ENCODE assay signal across 1 cellular context in the genomic region with DNA sequence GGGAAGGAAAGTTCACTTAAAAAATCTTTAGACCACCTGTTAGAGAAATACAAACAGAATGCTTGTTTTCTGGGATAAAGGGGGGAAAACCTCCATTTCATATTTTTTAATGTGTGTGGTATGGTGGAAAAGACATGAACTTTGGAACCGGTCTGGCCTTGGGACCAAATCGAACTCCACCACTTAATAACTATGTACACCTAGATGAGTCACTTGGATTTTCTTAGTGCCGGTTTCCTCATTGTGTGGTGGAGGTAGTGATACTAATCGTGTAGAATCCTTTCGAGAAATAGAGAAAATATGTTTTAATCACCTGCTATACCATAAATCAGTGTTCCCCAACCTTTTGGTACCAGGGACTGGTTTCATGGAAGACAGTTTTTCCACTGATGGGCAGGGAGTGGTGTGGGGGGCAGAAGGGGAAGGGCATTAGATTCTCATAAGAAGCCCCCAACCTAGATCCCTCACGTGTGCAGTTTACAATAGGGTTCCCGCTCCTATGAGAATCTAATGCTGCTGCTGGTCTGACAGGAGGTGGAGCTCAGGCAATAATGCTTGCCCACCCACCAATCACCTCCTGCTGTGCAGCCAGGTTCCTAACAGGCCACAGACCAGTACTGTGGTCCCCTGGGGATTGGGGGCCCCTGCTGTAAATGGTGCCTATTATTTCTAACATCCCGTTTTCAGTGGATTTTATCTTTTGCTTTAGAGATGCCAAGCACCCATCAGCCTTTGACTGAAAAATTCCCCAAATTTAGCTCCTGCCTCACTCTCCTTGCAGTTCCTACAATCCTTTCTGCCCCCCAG.
A peak's percentile ranks its signal among the peaks of the same experiment; 100 is the strongest.
TF ChIP-seq lines count a peak whose summit lies in the region.

No MANE protein-coding gene starts in this region.

TF ChIP-seq in HepG2, 621 proteins besides CTCF, POLR2A, EP300 and RAD21 (continued from another document and continues in another):
- peak; percentile 66; the same call in 1 of the 2 replicates for TF ChIP-seq SMARCC2 (IDR thresholded peaks at IDR 0.05)
- TF ChIP-seq CEBPG (CRISPR knock-in tag; IDR thresholded peaks at IDR 0.05) = no peak
- no peak for TF ChIP-seq CENPX (CRISPR knock-in tag; IDR thresholded peaks at IDR 0.05)
- no peak for TF ChIP-seq KLF13 (CRISPR knock-in tag; IDR thresholded peaks at IDR 0.05)
- TF ChIP-seq ZNF720 (CRISPR knock-in tag; IDR thresholded peaks at IDR 0.05) = no peak
- TF ChIP-seq SIN3A (IDR thresholded peaks at IDR 0.05; ENCODE audit: borderline replicate concordance, low read depth, low read length) = no peak
- TF ChIP-seq, protein P1, sequence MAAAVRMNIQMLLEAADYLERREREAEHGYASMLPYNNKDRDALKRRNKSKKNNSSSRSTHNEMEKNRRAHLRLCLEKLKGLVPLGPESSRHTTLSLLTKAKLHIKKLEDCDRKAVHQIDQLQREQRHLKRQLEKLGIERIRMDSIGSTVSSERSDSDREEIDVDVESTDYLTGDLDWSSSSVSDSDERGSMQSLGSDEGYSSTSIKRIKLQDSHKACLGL (CRISPR knock-in tag; IDR thresholded peaks at IDR 0.05) = no peak
- no peak for TF ChIP-seq YY1 (IDR thresholded peaks at IDR 0.05; ENCODE audit: insufficient read depth, insufficient replicate concordance, low read depth, low read length)
- TF ChIP-seq DMAP1 (CRISPR knock-in tag; IDR thresholded peaks at IDR 0.05) = no peak
- TF ChIP-seq TOE1 (CRISPR knock-in tag; IDR thresholded peaks at IDR 0.05) = no peak
- TF ChIP-seq CREB1 (IDR thresholded peaks at IDR 0.05) = no peak
- TF ChIP-seq CREB1 (CRISPR knock-in tag; IDR thresholded peaks at IDR 0.05) = no peak
- TF ChIP-seq, protein P2, sequence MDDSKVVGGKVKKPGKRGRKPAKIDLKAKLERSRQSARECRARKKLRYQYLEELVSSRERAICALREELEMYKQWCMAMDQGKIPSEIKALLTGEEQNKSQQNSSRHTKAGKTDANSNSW (CRISPR knock-in tag; IDR thresholded peaks at IDR 0.05; ENCODE audit: borderline replicate concordance) = no peak
- TF ChIP-seq STAG1 (CRISPR knock-in tag; IDR thresholded peaks at IDR 0.05) = no peak
- TF ChIP-seq ZNF276 (CRISPR knock-in tag; IDR thresholded peaks at IDR 0.05; ENCODE audit: low read depth) = no peak
- TF ChIP-seq TCF7 (IDR thresholded peaks at IDR 0.05; ENCODE audit: low read depth) = no peak
- TF ChIP-seq, protein P3, sequence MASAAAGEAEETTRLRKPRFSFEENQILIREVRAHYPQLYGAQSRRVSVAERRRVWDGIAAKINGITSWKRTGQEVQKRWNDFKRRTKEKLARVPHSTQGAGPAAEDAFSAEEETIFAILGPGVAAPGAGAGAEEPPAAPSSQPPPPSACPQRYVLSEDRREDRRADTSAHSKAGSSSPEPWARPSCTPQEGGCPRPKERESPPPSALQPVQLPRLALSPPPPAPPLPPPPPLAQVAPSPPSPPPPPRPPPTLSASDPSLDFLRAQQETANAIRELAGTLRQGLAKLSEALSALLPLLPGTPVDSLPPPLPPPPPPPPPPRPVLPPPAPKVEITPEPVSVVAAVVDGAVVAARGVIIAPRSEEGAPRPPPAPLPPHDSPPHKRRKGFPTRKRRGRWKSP (CRISPR knock-in tag; IDR thresholded peaks at IDR 0.05) = no peak
- TF ChIP-seq ELF3 (CRISPR knock-in tag; IDR thresholded peaks at IDR 0.05) = peak; percentile 99
- no peak for TF ChIP-seq ZNF713 (CRISPR knock-in tag; IDR thresholded peaks at IDR 0.05)
- no peak for TF ChIP-seq SNAI1 (CRISPR knock-in tag; IDR thresholded peaks at IDR 0.05; ENCODE audit: borderline replicate concordance)
- TF ChIP-seq, protein P4, sequence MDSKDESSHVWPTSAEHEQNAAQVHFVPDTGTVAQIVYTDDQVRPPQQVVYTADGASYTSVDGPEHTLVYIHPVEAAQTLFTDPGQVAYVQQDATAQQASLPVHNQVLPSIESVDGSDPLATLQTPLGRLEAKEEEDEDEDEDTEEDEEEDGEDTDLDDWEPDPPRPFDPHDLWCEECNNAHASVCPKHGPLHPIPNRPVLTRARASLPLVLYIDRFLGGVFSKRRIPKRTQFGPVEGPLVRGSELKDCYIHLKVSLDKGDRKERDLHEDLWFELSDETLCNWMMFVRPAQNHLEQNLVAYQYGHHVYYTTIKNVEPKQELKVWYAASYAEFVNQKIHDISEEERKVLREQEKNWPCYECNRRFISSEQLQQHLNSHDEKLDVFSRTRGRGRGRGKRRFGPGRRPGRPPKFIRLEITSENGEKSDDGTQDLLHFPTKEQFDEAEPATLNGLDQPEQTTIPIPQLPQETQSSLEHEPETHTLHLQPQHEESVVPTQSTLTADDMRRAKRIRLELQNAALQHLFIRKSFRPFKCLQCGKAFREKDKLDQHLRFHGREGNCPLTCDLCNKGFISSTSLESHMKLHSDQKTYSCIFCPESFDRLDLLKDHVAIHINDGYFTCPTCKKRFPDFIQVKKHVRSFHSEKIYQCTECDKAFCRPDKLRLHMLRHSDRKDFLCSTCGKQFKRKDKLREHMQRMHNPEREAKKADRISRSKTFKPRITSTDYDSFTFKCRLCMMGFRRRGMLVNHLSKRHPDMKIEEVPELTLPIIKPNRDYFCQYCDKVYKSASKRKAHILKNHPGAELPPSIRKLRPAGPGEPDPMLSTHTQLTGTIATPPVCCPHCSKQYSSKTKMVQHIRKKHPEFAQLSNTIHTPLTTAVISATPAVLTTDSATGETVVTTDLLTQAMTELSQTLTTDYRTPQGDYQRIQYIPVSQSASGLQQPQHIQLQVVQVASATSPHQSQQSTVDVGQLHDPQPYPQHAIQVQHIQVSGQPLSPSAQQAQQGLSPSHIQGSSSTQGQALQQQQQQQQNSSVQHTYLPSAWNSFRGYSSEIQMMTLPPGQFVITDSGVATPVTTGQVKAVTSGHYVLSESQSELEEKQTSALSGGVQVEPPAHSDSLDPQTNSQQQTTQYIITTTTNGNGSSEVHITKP (CRISPR knock-in tag; IDR thresholded peaks at IDR 0.05; ENCODE audit: low read depth) = no peak
- no peak for TF ChIP-seq ARNT (IDR thresholded peaks at IDR 0.05)
- TF ChIP-seq POLR2AphosphoS2 (IDR thresholded peaks at IDR 0.05; ENCODE audit: low read depth, low read length) = no peak
- no peak for TF ChIP-seq ZBTB2 (CRISPR knock-in tag; IDR thresholded peaks at IDR 0.05; ENCODE audit: low read depth)
- TF ChIP-seq, protein P5, sequence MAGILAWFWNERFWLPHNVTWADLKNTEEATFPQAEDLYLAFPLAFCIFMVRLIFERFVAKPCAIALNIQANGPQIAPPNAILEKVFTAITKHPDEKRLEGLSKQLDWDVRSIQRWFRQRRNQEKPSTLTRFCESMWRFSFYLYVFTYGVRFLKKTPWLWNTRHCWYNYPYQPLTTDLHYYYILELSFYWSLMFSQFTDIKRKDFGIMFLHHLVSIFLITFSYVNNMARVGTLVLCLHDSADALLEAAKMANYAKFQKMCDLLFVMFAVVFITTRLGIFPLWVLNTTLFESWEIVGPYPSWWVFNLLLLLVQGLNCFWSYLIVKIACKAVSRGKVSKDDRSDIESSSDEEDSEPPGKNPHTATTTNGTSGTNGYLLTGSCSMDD (CRISPR knock-in tag; IDR thresholded peaks at IDR 0.05) = no peak
- TF ChIP-seq, protein P6, sequence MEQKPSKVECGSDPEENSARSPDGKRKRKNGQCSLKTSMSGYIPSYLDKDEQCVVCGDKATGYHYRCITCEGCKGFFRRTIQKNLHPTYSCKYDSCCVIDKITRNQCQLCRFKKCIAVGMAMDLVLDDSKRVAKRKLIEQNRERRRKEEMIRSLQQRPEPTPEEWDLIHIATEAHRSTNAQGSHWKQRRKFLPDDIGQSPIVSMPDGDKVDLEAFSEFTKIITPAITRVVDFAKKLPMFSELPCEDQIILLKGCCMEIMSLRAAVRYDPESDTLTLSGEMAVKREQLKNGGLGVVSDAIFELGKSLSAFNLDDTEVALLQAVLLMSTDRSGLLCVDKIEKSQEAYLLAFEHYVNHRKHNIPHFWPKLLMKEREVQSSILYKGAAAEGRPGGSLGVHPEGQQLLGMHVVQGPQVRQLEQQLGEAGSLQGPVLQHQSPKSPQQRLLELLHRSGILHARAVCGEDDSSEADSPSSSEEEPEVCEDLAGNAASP (CRISPR knock-in tag; IDR thresholded peaks at IDR 0.05; ENCODE audit: borderline replicate concordance) = no peak
- TF ChIP-seq CHCHD3 (CRISPR knock-in tag; IDR thresholded peaks at IDR 0.05) = no peak
- TF ChIP-seq, protein P7, sequence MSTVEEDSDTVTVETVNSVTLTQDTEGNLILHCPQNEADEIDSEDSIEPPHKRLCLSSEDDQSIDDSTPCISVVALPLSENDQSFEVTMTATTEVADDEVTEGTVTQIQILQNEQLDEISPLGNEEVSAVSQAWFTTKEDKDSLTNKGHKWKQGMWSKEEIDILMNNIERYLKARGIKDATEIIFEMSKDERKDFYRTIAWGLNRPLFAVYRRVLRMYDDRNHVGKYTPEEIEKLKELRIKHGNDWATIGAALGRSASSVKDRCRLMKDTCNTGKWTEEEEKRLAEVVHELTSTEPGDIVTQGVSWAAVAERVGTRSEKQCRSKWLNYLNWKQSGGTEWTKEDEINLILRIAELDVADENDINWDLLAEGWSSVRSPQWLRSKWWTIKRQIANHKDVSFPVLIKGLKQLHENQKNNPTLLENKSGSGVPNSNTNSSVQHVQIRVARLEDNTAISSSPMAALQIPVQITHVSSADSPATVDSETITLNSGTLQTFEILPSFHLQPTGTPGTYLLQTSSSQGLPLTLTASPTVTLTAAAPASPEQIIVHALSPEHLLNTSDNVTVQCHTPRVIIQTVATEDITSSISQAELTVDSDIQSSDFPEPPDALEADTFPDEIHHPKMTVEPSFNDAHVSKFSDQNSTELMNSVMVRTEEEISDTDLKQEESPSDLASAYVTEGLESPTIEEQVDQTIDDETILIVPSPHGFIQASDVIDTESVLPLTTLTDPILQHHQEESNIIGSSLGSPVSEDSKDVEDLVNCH (CRISPR knock-in tag; IDR thresholded peaks at IDR 0.05) = no peak
- no peak for TF ChIP-seq HMGXB3 (CRISPR knock-in tag; IDR thresholded peaks at IDR 0.05; ENCODE audit: borderline replicate concordance)
- TF ChIP-seq ZNF446 (CRISPR knock-in tag; IDR thresholded peaks at IDR 0.05) = no peak
- TF ChIP-seq HINFP (CRISPR knock-in tag; IDR thresholded peaks at IDR 0.05; ENCODE audit: low read depth) = no peak
- TF ChIP-seq STAT5B (CRISPR knock-in tag; IDR thresholded peaks at IDR 0.05) = no peak
- no peak for TF ChIP-seq NKX3-1 (CRISPR knock-in tag; IDR thresholded peaks at IDR 0.05)
- no peak for TF ChIP-seq CC2D1A (CRISPR knock-in tag; IDR thresholded peaks at IDR 0.05)
